ENCODE assay signal across 8 cellular contexts in genomic region chrX:32530802-32531403, GRCh38.
DNase-seq lines count a peak whose midpoint lies in the region; ATAC-seq, FAIRE-seq and TF ChIP-seq lines count a peak whose summit lies in the region.

No MANE protein-coding gene starts in this region.

- H3K4me2 ChIP-seq in GM12878 (ENCODE audit: control insufficient read depth, insufficient read depth), result no peak overlapping the region

- peak; percentile 83 for FAIRE-seq in GM12878 (lab: Jason Lieb, UNC)

- no TSS peak for BruUV-seq in GM12878 (replicated peaks; lab: Mats Ljungman, UMichigan)

- H3K4me3 ChIP-seq in GM12878, result no peak overlapping the region

- RAD21 ChIA-PET in GM12878 (lab: Charles Lee; ENCODE audit: unreplicated experiment), result interaction anchor here (0.9 kb wide), 1 partner anchor 807 kb away, joined by 3 read pairs; no protein-coding TSS in a partner anchor

- peak; percentile 56 to 69 (median 56) for TF ChIP-seq CTCF in GM12878 (IDR thresholded peaks at IDR 0.05 in 2 of 3, conservative IDR thresholded peaks at IDR 0.05 in 1 of 3; ENCODE audit: control insufficient read depth in 2 of 3, extremely low read depth in 1 of 3, insufficient read depth in 1 of 3, low read depth in 3 of 3, low read length in 3 of 3)

- no peaks in the 10 kb centered on the region for H3K4me1 ChIP-seq in GM12878 (ENCODE audit: control insufficient read depth, insufficient read depth, low read length)

- in situ Hi-C loops in GM12878 (cut with MboI), result no loop called here

- no peaks in the 10 kb centered on the region; a peak in 1 of 4 replicates for H3K27me3 ChIP-seq in GM12878 (replicated peaks in 1 of 2; ENCODE audit: control insufficient read depth in 2 of 2, insufficient read depth in 2 of 2, low read length in 1 of 2)

- WGBS in GM12878 (ENCODE audit: insufficient coverage, insufficient replicate concordance, low lambda C conversion rate, missing lambda C conversion rate), result 1% methylated on average over 3 of the region's 3 CpGs

- peak overlapping the region; percentile 31; the same call in 1 of the 2 replicates for H2AFZ ChIP-seq in GM12878 (ENCODE audit: control insufficient read depth, low read depth, low read length)

- SMC1A ChIA-PET in GM12878 (lab: Charles Lee; ENCODE audit: uncharacterized antibody, unreplicated experiment), result interaction anchor here (0.7 to 1.7 kb wide), 3 partner anchors 20 to 1315 kb away, joined by 3 to 4 read pairs (median 3); no protein-coding TSS in a partner anchor

- TF ChIP-seq EP300 in GM12878 (IDR thresholded peaks at IDR 0.05; ENCODE audit: borderline replicate concordance in 1 of 2, control insufficient read depth in 1 of 2, low read depth in 2 of 2, low read length in 2 of 2), result no peak

- no peak overlapping the region for H3K9ac ChIP-seq in GM12878 (ENCODE audit: control insufficient read depth, insufficient read depth, low read length)

- TF ChIP-seq POLR2A in GM12878 (IDR thresholded peaks at IDR 0.05; ENCODE audit: low read depth, low read length), result no peak

- POLR2A ChIA-PET in GM12878 (lab: Charles Lee), result interaction anchor here (0.6 kb wide), 1 partner anchor 1668 kb away, joined by 3 read pairs; no protein-coding TSS in a partner anchor

- H3K36me3 ChIP-seq in GM12878 (ENCODE audit: control insufficient read depth in 2 of 2, insufficient read depth in 2 of 2, low read length in 1 of 2), result no peaks in the 10 kb centered on the region

- no peaks in the 10 kb centered on the region for H3K79me2 ChIP-seq in GM12878 (ENCODE audit: control insufficient read depth, insufficient read depth, low read length)

- CTCF ChIA-PET in GM12878 (lab: Yijun Ruan, JAX), result interaction anchor here (0.6 to 2.9 kb wide), 19 partner anchors 9 to 1776 kb away, joined by 3 to 13 read pairs (median 4); no protein-coding TSS in a partner anchor

- H3K9me3 ChIP-seq in GM12878 (replicated peaks; ENCODE audit: control insufficient read depth, insufficient read depth, low read length), result no peaks in the 10 kb centered on the region

- no peaks in the 10 kb centered on the region for H4K20me1 ChIP-seq in GM12878 (ENCODE audit: control insufficient read depth, insufficient read depth)

- intact Hi-C loops in GM12878 (cut with micrococcal nuclease; ENCODE audit: unreplicated experiment), result loop anchor here (1.0 to 10.0 kb wide), 3 partner anchors 142 to 1771 kb away; no protein-coding TSS in a partner anchor

- TF ChIP-seq RAD21 in GM12878 (IDR thresholded peaks at IDR 0.05; ENCODE audit: insufficient read depth, low read depth, low read length), result peak; percentile 73

- no peak overlapping the region for H3K27ac ChIP-seq in GM12878 (ENCODE audit: control insufficient read depth, insufficient read depth)

- DNase-seq in COR-L47 (lab: John Stamatoyannopoulos, UW), result peak; percentile 57
- DNase-seq in NCI-H2081 (lab: John Stamatoyannopoulos, UW), result peak; percentile 62 to 64
- DNase-seq in GM12878 (ENCODE audit: low read depth, low spot score), result no peak
- peak; percentile 44 for DNase-seq in kidney tubule cell (ENCODE audit: low spot score)
- DNase-seq in cerebellar nuclear complex (lab: John Stamatoyannopoulos, UW), result no peak
- DNase-seq in cortex of kidney (lab: John Stamatoyannopoulos, UW), result no peak

- peak; percentile 67 for ATAC-seq in GM19467 (IDR thresholded peaks at IDR 0.05; ENCODE audit: unreplicated experiment)
- peak; percentile 63; the same call in 2 of the 3 replicates for ATAC-seq in GM12878
- ATAC-seq in HG02642 (IDR thresholded peaks at IDR 0.05; ENCODE audit: poor library complexity, unreplicated experiment), result no peak

TF ChIP-seq in GM12878, 131 proteins besides CTCF, POLR2A, EP300 and RAD21:
- TF ChIP-seq ESRRA (IDR thresholded peaks at IDR 0.05; ENCODE audit: low read length) (no peak), PRDM15 (CRISPR knock-in tag; IDR thresholded peaks at IDR 0.05) (no peak), SMC3 (IDR thresholded peaks at IDR 0.05; ENCODE audit: borderline replicate concordance, low read length) (peak; percentile 51; the same call in 1 of the 2 replicates)
- TF ChIP-seq, protein P1, sequence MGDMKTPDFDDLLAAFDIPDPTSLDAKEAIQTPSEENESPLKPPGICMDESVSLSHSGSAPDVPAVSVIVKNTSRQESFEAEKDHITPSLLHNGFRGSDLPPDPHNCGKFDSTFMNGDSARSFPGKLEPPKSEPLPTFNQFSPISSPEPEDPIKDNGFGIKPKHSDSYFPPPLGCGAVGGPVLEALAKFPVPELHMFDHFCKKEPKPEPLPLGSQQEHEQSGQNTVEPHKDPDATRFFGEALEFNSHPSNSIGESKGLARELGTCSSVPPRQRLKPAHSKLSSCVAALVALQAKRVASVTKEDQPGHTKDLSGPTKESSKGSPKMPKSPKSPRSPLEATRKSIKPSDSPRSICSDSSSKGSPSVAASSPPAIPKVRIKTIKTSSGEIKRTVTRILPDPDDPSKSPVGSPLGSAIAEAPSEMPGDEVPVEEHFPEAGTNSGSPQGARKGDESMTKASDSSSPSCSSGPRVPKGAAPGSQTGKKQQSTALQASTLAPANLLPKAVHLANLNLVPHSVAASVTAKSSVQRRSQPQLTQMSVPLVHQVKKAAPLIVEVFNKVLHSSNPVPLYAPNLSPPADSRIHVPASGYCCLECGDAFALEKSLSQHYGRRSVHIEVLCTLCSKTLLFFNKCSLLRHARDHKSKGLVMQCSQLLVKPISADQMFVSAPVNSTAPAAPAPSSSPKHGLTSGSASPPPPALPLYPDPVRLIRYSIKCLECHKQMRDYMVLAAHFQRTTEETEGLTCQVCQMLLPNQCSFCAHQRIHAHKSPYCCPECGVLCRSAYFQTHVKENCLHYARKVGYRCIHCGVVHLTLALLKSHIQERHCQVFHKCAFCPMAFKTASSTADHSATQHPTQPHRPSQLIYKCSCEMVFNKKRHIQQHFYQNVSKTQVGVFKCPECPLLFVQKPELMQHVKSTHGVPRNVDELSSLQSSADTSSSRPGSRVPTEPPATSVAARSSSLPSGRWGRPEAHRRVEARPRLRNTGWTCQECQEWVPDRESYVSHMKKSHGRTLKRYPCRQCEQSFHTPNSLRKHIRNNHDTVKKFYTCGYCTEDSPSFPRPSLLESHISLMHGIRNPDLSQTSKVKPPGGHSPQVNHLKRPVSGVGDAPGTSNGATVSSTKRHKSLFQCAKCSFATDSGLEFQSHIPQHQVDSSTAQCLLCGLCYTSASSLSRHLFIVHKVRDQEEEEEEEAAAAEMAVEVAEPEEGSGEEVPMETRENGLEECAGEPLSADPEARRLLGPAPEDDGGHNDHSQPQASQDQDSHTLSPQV (IDR thresholded peaks at IDR 0.05), result no peak

Comparison
In these comparisons a context has a peak if more than half of its experiments do, and no peak if none do; other contexts are left out.
1. DNase-seq: peak in COR-L47 (single experiment), NCI-H2081 (2 of 2) and kidney tubule cell (single experiment); none in GM12878 (single experiment), cerebellar nuclear complex (0 of 2) and cortex of kidney (single experiment).